8 cellular contexts compared by ENCODE assay signal in the genomic region with DNA sequence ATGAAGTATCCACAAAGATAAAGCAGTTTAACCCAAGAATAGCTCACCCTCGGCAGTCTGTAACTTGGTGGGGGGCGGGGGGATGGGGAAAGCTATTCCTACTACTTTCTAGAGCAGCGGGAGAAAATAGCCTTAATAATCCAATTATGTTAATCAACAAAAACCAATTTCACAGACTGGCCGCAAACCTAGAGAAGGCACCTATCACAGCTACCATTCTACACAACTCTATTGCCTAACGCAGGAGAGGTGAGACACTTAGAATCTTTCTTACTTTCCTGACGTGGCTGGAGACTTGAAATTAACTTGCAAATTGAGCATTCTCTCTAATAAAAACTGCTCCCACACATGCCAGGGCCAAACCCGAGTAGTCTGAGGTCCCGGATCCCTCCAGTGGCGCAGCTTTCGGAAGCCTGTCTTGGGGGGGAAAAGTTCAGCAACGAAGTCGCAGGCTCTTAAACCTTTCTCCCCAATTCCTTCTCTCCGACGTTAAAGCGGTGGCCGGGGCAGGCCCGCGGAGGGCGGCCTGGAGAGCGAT. TPM values are rescaled to one million over a fixed set of nuclear protein-coding genes. Genes with fewer than 3 reads are reported as not detected.
A peak's percentile ranks its signal among the peaks of the same experiment; 100 is the strongest.
DNase-seq lines count a peak whose midpoint lies in the region; ATAC-seq lines count a peak whose summit lies in the region.

No MANE protein-coding gene starts in this region.

- peak overlapping the region; percentile 41 for H3K27ac ChIP-seq in Karpas-422 (ENCODE audit: low read length)
- peak overlapping the region; percentile 90 for H3K27ac ChIP-seq in caudate nucleus (ENCODE audit: low read depth, low read length)
- peak overlapping the region; percentile 84 for H3K27ac ChIP-seq in muscle layer of colon (ENCODE audit: low read depth, low read length)

- 0 out of 2 replicates have a peak, but pooled peaks cover 5% of the 10 kb centered on the region for H4K20me1 ChIP-seq in Karpas-422 (ENCODE audit: insufficient read depth, low read depth, low read length)

- H3K9me3 ChIP-seq in Karpas-422 (ENCODE audit: low read length) (no peaks in the 10 kb centered on the region), muscle layer of colon (ENCODE audit: low read length) (no peaks in the 10 kb centered on the region)

- H3K9me2 ChIP-seq in Karpas-422 (replicated peaks; ENCODE audit: insufficient read depth, low read length), result no peaks in the 10 kb centered on the region

- peaks cover 60% of the 10 kb centered on the region for H3K4me1 Mint-ChIP-seq in activated T-cell treated with anti-CD3 and anti-CD28 coated beads, Interleukin-2, amount 50 U/mL, for 24 hours (ENCODE audit: low read depth)

- H3K4me1 ChIP-seq in Karpas-422 (ENCODE audit: low read length) (peaks cover 22% of the 10 kb centered on the region), muscle layer of colon (ENCODE audit: insufficient read depth, low read length) (peaks cover 18% of the 10 kb centered on the region)

- H3K9ac ChIP-seq in Karpas-422 (ENCODE audit: low read length) (peak overlapping the region; percentile 100), muscle layer of colon (ENCODE audit: low read length) (peak overlapping the region; percentile 86)

- H3K4me3 Mint-ChIP-seq in activated T-cell treated with anti-CD3 and anti-CD28 coated beads, Interleukin-2, amount 50 U/mL, for 24 hours, result peak overlapping the region; percentile 91

- DNase-seq in activated T-cell treated with anti-CD3 and anti-CD28 coated beads, Interleukin-2, amount 50 U/mL, for 24 hours, result no peak
- no peak for DNase-seq in activated T-cell treated with anti-CD3 and anti-CD28 coated beads, Interleukin-2, amount 50 U/mL, for 48 hours
- DNase-seq in Karpas-422 (peak; percentile 67), caudate nucleus (lab: John Stamatoyannopoulos, UW) (peak in 7 of 61 donors; percentile 15 to 52 (median 37))
- DNase-seq in stimulated activated CD4-positive, alpha-beta T cell treated with anti-CD3 and anti-CD28 coated beads, Interleukin-2, amount 100 ng/mL, for 24 hours, result no peak
- no peak for DNase-seq in effector CD8-positive, alpha-beta T cell (lab: John Stamatoyannopoulos, UW)

- peaks cover 8% of the 10 kb centered on the region; the same call in 1 of the 2 replicates for H3K36me3 ChIP-seq in Karpas-422 (ENCODE audit: insufficient read depth, low read length)
- peaks cover 22% of the 10 kb centered on the region for H3K36me3 ChIP-seq in muscle layer of colon (ENCODE audit: insufficient read depth, low read length)

- no peaks in the 10 kb centered on the region for H3K27me3 Mint-ChIP-seq in activated T-cell treated with anti-CD3 and anti-CD28 coated beads, Interleukin-2, amount 50 U/mL, for 24 hours

- peak overlapping the region; percentile 100 for H3K4me3 ChIP-seq in Karpas-422 (ENCODE audit: low read length)
- H3K4me3 ChIP-seq in muscle layer of colon (ENCODE audit: low read depth in 1 of 2, low read length in 2 of 2), result peak overlapping the region; percentile 78 to 93

- peak overlapping the region; percentile 88 for H3K4me2 ChIP-seq in Karpas-422 (ENCODE audit: low read depth, low read length, poor library complexity, severe bottlenecking)

- no peak for ATAC-seq in GM18858 (IDR thresholded peaks at IDR 0.05; ENCODE audit: unreplicated experiment)

- H3K36me3 Mint-ChIP-seq in activated T-cell treated with anti-CD3 and anti-CD28 coated beads, Interleukin-2, amount 50 U/mL, for 24 hours (ENCODE audit: low read depth), result peaks cover 57% of the 10 kb centered on the region

- no peaks in the 10 kb centered on the region for H3K9me3 Mint-ChIP-seq in activated T-cell treated with anti-CD3 and anti-CD28 coated beads, Interleukin-2, amount 50 U/mL, for 24 hours

- H3K27me3 ChIP-seq in Karpas-422 (ENCODE audit: low read length), result no peaks in the 10 kb centered on the region
- no peaks in the 10 kb centered on the region for H3K27me3 ChIP-seq in muscle layer of colon (ENCODE audit: control insufficient read depth in 1 of 2, insufficient read depth in 2 of 2, low read length in 2 of 2)

- H3K27ac Mint-ChIP-seq in activated T-cell treated with anti-CD3 and anti-CD28 coated beads, Interleukin-2, amount 50 U/mL, for 24 hours, result peak overlapping the region; percentile 90

- peak overlapping the region; percentile 86 for H2AFZ ChIP-seq in Karpas-422 (ENCODE audit: low read length)

- H3K79me2 ChIP-seq in Karpas-422 (ENCODE audit: low read length), result peaks cover 78% of the 10 kb centered on the region

RNA-seq across cellular contexts. Expression of gene SMG6, which starts 0.8 kb away (rescaled TPM):
- 10.2 and 12.0 TPM in 2 replicates for total RNA-seq in Karpas-422 (2014; rRNA removed; shearing (Covaris generic); ENCODE audit: low replicate concordance)

RNA-seq across cellular contexts. Expression of gene SRR, which starts 0.9 kb away (rescaled TPM):
- total RNA-seq in Karpas-422 (2014; rRNA removed; shearing (Covaris generic); ENCODE audit: low replicate concordance), result 5.6 and 13.3 TPM in 2 replicates

RNA-seq across cellular contexts. Expression of gene TSR1, which starts 33.4 kb away (rescaled TPM):
- 42.1 and 65.2 TPM in 2 replicates for total RNA-seq in Karpas-422 (2014; rRNA removed; shearing (Covaris generic); ENCODE audit: low replicate concordance)

RNA-seq across cellular contexts. Expression of gene SGSM2, which starts 34.5 kb away (rescaled TPM):
- 64.0 and 71.9 TPM in 2 replicates for total RNA-seq in Karpas-422 (2014; rRNA removed; shearing (Covaris generic); ENCODE audit: low replicate concordance)
